Comparison of ENCODE assay signal across 1 cellular context in the genomic region with DNA sequence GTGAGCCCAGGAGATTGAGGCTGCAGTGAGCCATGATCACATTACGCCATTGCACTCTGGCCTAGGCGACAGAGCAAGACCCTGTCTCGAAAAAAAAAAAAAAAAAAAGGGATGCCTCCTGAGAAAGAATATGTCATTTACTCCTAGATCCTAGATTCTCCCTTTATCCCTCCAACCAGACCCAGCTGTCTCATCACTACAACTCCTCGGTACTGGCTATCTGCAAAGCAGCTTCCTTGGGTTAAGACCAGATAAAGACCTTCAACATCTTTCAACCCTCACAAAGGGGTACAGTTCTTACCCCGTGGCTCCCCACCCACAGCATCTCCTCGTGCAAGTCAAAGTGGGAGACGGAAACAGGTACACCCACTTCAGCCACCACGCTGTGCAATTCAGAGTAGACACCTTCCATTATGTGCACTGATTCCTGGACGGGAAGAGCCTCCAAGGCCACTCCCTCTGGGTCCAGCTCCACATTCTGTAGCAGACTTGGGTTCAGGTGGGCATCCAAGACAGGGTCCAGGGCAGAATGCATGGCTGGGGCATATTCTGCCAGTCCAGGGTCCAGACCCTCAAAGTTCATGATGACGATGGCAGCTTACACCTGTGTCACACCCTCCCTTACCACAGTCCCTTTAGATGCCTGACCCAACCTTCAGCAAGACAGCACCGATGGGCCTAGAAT.
TF ChIP-seq lines count a peak whose summit lies in the region.

No MANE protein-coding gene starts in this region.

TF ChIP-seq in HCT116, 20 proteins besides CTCF, POLR2A, EP300 and RAD21:
- no peak for TF ChIP-seq YY1 (IDR thresholded peaks at IDR 0.05; ENCODE audit: extremely low read depth, insufficient replicate concordance, low read depth, low read length)
- no peak for TF ChIP-seq CBX3 (IDR thresholded peaks at IDR 0.05; ENCODE audit: low read depth)
- TF ChIP-seq ELF1 (IDR thresholded peaks at IDR 0.05; ENCODE audit: borderline replicate concordance, low read depth) = no peak
- TF ChIP-seq, protein P1, sequence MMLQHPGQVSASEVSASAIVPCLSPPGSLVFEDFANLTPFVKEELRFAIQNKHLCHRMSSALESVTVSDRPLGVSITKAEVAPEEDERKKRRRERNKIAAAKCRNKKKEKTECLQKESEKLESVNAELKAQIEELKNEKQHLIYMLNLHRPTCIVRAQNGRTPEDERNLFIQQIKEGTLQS (IDR thresholded peaks at IDR 0.05) = no peak
- no peak for TF ChIP-seq POLR2AphosphoS5 (IDR thresholded peaks at IDR 0.05; ENCODE audit: low read depth, low read length)
